1 cellular context compared by ENCODE assay signal in the genomic region with DNA sequence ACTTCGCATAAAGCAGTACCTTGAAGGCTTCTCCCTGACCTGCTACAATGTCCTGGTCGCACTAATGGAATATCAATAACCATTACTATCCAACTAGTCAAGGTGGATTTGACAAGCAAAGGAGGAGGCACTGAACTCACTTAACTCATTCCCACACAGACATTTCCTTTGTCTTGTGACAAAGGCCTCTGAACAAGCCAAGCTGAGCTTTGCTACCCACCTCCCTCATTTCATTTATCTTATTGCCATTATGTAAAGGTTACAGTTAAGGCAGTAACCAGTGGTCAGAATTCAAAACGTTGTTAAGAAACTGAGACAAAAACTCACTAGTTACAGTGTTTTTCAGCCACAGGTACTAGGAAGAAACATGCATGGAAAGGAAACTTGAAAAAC.
TF ChIP-seq lines count a peak whose summit lies in the region.

No MANE protein-coding gene starts in this region.

TF ChIP-seq in K562, 482 proteins besides CTCF, POLR2A, EP300 and RAD21:
- TF ChIP-seq, protein P1, sequence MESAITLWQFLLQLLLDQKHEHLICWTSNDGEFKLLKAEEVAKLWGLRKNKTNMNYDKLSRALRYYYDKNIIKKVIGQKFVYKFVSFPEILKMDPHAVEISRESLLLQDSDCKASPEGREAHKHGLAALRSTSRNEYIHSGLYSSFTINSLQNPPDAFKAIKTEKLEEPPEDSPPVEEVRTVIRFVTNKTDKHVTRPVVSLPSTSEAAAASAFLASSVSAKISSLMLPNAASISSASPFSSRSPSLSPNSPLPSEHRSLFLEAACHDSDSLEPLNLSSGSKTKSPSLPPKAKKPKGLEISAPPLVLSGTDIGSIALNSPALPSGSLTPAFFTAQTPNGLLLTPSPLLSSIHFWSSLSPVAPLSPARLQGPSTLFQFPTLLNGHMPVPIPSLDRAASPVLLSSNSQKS (CRISPR knock-in tag; IDR thresholded peaks at IDR 0.05): no peak
- TF ChIP-seq, protein P2, sequence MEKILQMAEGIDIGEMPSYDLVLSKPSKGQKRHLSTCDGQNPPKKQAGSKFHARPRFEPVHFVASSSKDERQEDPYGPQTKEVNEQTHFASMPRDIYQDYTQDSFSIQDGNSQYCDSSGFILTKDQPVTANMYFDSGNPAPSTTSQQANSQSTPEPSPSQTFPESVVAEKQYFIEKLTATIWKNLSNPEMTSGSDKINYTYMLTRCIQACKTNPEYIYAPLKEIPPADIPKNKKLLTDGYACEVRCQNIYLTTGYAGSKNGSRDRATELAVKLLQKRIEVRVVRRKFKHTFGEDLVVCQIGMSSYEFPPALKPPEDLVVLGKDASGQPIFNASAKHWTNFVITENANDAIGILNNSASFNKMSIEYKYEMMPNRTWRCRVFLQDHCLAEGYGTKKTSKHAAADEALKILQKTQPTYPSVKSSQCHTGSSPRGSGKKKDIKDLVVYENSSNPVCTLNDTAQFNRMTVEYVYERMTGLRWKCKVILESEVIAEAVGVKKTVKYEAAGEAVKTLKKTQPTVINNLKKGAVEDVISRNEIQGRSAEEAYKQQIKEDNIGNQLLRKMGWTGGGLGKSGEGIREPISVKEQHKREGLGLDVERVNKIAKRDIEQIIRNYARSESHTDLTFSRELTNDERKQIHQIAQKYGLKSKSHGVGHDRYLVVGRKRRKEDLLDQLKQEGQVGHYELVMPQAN (IDR thresholded peaks at IDR 0.05; ENCODE audit: borderline replicate concordance): no peak
- TF ChIP-seq, protein P3, sequence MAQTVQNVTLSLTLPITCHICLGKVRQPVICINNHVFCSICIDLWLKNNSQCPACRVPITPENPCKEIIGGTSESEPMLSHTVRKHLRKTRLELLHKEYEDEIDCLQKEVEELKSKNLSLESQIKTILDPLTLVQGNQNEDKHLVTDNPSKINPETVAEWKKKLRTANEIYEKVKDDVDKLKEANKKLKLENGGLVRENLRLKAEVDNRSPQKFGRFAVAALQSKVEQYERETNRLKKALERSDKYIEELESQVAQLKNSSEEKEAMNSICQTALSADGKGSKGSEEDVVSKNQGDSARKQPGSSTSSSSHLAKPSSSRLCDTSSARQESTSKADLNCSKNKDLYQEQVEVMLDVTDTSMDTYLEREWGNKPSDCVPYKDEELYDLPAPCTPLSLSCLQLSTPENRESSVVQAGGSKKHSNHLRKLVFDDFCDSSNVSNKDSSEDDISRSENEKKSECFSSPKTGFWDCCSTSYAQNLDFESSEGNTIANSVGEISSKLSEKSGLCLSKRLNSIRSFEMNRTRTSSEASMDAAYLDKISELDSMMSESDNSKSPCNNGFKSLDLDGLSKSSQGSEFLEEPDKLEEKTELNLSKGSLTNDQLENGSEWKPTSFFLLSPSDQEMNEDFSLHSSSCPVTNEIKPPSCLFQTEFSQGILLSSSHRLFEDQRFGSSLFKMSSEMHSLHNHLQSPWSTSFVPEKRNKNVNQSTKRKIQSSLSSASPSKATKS (CRISPR knock-in tag; IDR thresholded peaks at IDR 0.05): no peak
- TF ChIP-seq, protein P4, sequence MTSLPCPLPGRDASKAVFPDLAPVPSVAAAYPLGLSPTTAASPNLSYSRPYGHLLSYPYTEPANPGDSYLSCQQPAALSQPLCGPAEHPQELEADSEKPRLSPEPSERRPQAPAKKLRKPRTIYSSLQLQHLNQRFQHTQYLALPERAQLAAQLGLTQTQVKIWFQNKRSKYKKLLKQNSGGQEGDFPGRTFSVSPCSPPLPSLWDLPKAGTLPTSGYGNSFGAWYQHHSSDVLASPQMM (CRISPR knock-in tag; IDR thresholded peaks at IDR 0.05): no peak
- TF ChIP-seq TGIF2 (CRISPR knock-in tag; IDR thresholded peaks at IDR 0.05) (no peak), RBM25 (IDR thresholded peaks at IDR 0.05; ENCODE audit: low read depth, low read length, severe bottlenecking) (no peak), TAF7 (tag; IDR thresholded peaks at IDR 0.05) (no peak), ZNF316 (IDR thresholded peaks at IDR 0.05) (no peak), FOXJ2 (tag; IDR thresholded peaks at IDR 0.05) (no peak), ZNF436 (CRISPR knock-in tag; IDR thresholded peaks at IDR 0.05) (no peak), SP1 (CRISPR knock-in tag; IDR thresholded peaks at IDR 0.05) (no peak)
- TF ChIP-seq, protein P5, sequence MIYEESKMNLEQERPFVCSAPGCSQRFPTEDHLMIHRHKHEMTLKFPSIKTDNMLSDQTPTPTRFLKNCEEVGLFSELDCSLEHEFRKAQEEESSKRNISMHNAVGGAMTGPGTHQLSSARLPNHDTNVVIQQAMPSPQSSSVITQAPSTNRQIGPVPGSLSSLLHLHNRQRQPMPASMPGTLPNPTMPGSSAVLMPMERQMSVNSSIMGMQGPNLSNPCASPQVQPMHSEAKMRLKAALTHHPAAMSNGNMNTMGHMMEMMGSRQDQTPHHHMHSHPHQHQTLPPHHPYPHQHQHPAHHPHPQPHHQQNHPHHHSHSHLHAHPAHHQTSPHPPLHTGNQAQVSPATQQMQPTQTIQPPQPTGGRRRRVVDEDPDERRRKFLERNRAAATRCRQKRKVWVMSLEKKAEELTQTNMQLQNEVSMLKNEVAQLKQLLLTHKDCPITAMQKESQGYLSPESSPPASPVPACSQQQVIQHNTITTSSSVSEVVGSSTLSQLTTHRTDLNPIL (CRISPR knock-in tag; IDR thresholded peaks at IDR 0.05): no peak
- TF ChIP-seq, protein P6, sequence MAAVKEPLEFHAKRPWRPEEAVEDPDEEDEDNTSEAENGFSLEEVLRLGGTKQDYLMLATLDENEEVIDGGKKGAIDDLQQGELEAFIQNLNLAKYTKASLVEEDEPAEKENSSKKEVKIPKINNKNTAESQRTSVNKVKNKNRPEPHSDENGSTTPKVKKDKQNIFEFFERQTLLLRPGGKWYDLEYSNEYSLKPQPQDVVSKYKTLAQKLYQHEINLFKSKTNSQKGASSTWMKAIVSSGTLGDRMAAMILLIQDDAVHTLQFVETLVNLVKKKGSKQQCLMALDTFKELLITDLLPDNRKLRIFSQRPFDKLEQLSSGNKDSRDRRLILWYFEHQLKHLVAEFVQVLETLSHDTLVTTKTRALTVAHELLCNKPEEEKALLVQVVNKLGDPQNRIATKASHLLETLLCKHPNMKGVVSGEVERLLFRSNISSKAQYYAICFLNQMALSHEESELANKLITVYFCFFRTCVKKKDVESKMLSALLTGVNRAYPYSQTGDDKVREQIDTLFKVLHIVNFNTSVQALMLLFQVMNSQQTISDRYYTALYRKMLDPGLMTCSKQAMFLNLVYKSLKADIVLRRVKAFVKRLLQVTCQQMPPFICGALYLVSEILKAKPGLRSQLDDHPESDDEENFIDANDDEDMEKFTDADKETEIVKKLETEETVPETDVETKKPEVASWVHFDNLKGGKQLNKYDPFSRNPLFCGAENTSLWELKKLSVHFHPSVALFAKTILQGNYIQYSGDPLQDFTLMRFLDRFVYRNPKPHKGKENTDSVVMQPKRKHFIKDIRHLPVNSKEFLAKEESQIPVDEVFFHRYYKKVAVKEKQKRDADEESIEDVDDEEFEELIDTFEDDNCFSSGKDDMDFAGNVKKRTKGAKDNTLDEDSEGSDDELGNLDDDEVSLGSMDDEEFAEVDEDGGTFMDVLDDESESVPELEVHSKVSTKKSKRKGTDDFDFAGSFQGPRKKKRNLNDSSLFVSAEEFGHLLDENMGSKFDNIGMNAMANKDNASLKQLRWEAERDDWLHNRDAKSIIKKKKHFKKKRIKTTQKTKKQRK (IDR thresholded peaks at IDR 0.05; ENCODE audit: borderline replicate concordance, low read depth, low read length): no peak
- TF ChIP-seq, protein P7, sequence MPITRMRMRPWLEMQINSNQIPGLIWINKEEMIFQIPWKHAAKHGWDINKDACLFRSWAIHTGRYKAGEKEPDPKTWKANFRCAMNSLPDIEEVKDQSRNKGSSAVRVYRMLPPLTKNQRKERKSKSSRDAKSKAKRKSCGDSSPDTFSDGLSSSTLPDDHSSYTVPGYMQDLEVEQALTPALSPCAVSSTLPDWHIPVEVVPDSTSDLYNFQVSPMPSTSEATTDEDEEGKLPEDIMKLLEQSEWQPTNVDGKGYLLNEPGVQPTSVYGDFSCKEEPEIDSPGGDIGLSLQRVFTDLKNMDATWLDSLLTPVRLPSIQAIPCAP (CRISPR knock-in tag; IDR thresholded peaks at IDR 0.05; ENCODE audit: borderline replicate concordance): no peak
TF ChIP-seq in K562: peak in this region for 0.
